Comparison of ENCODE assay signal across 19 cellular contexts in genomic region chr2:37412201-37412600, GRCh38.
"Had no signal": no experiment of that assay in that cellular context is flagged by ENCODE, and none has a peak within 500 bp of the region (broad histone marks: within the 10 kb centered on the region; RNA-seq: fewer than 3 reads in every experiment).

No MANE protein-coding gene starts in this region.

- H3K36me3 Mint-ChIP-seq: naive thymus-derived CD4-positive, alpha-beta T cell; type B pancreatic cell had no signal

- H3K9me3 ChIP-seq: esophagus squamous epithelium, prostate gland, testis had no signal

- H3K9me3 Mint-ChIP-seq: activated B cell treated with CpG ODN at 0.5 μM for 24 hours; activated CD4-positive, alpha-beta memory T cell treated with anti-CD3 and anti-CD28 coated beads, Interleukin-2, amount 10 ng/mL, durations not matched to agents 7 days and 5 days; activated naive CD4-positive, alpha-beta T cell treated with anti-CD3 and anti-CD28 coated beads for 36 hours; activated T-cell treated with anti-CD3 and anti-CD28 coated beads, Interleukin-2, amount 50 U/mL, for 24 hours; activated T-helper 2 cell treated with anti-CD3 and anti-CD28 coated beads, Interferon-gamma antibody, Interleukin-2, Interleukin-4, amounts not matched to agents 10 μg/mL and 5 μg/mL and 100 μg/mL, durations not matched to agents 14 hours and 24 hours and 36 hours; naive thymus-derived CD4-positive, alpha-beta T cell; stimulated activated naive CD8-positive, alpha-beta T cell treated with anti-CD3 and anti-CD28 coated beads, Interleukin-15, amount 100 ng/mL, for 72 hours; T-helper 2 cell treated with Interferon-gamma antibody and Interleukin-4, amounts not matched to agents 5 μg/mL and 100 μg/mL, for 36 hours; type B pancreatic cell had no signal

- H3K27me3 ChIP-seq: testis had no signal

- H3K4me1 Mint-ChIP-seq: stimulated activated naive CD8-positive, alpha-beta T cell treated with anti-CD3 and anti-CD28 coated beads, Interleukin-15, amount 100 ng/mL, for 72 hours had no signal

- DNase-seq: activated B cell treated with CpG ODN at 0.5 μM for 24 hours; activated CD4-positive, alpha-beta memory T cell treated with anti-CD3 and anti-CD28 coated beads, Interleukin-2, amount 10 ng/mL, durations not matched to agents 7 days and 5 days; activated CD4-positive, alpha-beta T cell treated with anti-CD3 and anti-CD28 coated beads for 4 hours; activated naive CD4-positive, alpha-beta T cell treated with anti-CD3 and anti-CD28 coated beads for 36 hours; activated T-cell treated with anti-CD3 and anti-CD28 coated beads, Interleukin-2, amount 50 U/mL, for 24 hours; dermis blood vessel endothelial cell; effector memory CD4-positive, alpha-beta T cell; esophagus squamous epithelium; left ventricle myocardium superior; naive thymus-derived CD4-positive, alpha-beta T cell; right cardiac atrium; stimulated activated CD4-positive, alpha-beta T cell treated with anti-CD3 and anti-CD28 coated beads, Interleukin-2, amount 100 ng/mL, for 48 hours; stimulated activated naive CD8-positive, alpha-beta T cell treated with anti-CD3 and anti-CD28 coated beads, Interleukin-15, amount 100 ng/mL, for 72 hours; testis had no signal

- H3K27ac ChIP-seq: esophagus squamous epithelium, prostate gland, skin epidermis, testis had no signal

- H3K27me3 Mint-ChIP-seq: activated B cell treated with CpG ODN at 0.5 μM for 24 hours; activated CD4-positive, alpha-beta memory T cell treated with anti-CD3 and anti-CD28 coated beads, Interleukin-2, amount 10 ng/mL, durations not matched to agents 7 days and 5 days; activated T-cell treated with anti-CD3 and anti-CD28 coated beads, Interleukin-2, amount 50 U/mL, for 24 hours had no signal

- H3K27ac Mint-ChIP-seq: activated B cell treated with CpG ODN at 0.5 μM for 24 hours; activated CD4-positive, alpha-beta memory T cell treated with anti-CD3 and anti-CD28 coated beads, Interleukin-2, amount 10 ng/mL, durations not matched to agents 7 days and 5 days; activated naive CD4-positive, alpha-beta T cell treated with anti-CD3 and anti-CD28 coated beads for 36 hours; activated T-cell treated with anti-CD3 and anti-CD28 coated beads, Interleukin-2, amount 50 U/mL, for 24 hours; activated T-helper 2 cell treated with anti-CD3 and anti-CD28 coated beads, Interferon-gamma antibody, Interleukin-2, Interleukin-4, amounts not matched to agents 10 μg/mL and 5 μg/mL and 100 μg/mL, durations not matched to agents 14 hours and 24 hours and 36 hours; naive thymus-derived CD4-positive, alpha-beta T cell; stimulated activated naive CD8-positive, alpha-beta T cell treated with anti-CD3 and anti-CD28 coated beads, Interleukin-15, amount 100 ng/mL, for 72 hours; T-helper 2 cell treated with Interferon-gamma antibody and Interleukin-4, amounts not matched to agents 5 μg/mL and 100 μg/mL, for 36 hours; type B pancreatic cell had no signal

- H3K4me1 ChIP-seq: prostate gland, testis had no signal

- H3K4me3 Mint-ChIP-seq: activated B cell treated with CpG ODN at 0.5 μM for 24 hours; activated CD4-positive, alpha-beta memory T cell treated with anti-CD3 and anti-CD28 coated beads, Interleukin-2, amount 10 ng/mL, durations not matched to agents 7 days and 5 days; activated naive CD4-positive, alpha-beta T cell treated with anti-CD3 and anti-CD28 coated beads for 36 hours; activated T-cell treated with anti-CD3 and anti-CD28 coated beads, Interleukin-2, amount 50 U/mL, for 24 hours; naive thymus-derived CD4-positive, alpha-beta T cell; stimulated activated naive CD8-positive, alpha-beta T cell treated with anti-CD3 and anti-CD28 coated beads, Interleukin-15, amount 100 ng/mL, for 72 hours; T-helper 2 cell treated with Interferon-gamma antibody and Interleukin-4, amounts not matched to agents 5 μg/mL and 100 μg/mL, for 36 hours; type B pancreatic cell had no signal

- ATAC-seq: left ventricle myocardium superior; naive thymus-derived CD4-positive, alpha-beta T cell; right cardiac atrium; stimulated activated naive CD8-positive, alpha-beta T cell treated with anti-CD3 and anti-CD28 coated beads, Interleukin-15, amount 100 ng/mL, for 72 hours had no signal

- H3K36me3 ChIP-seq: esophagus squamous epithelium, prostate gland had no signal

- H3K4me3 ChIP-seq: esophagus squamous epithelium, prostate gland, skin epidermis, testis had no signal
